ENCODE assay signal across 13 cellular contexts in genomic region chr15:64112904-64113303, GRCh38. TPM values are rescaled to one million over a fixed set of nuclear protein-coding genes. Genes with fewer than 3 reads are reported as not detected.
A peak's percentile ranks its signal among the peaks of the same experiment; 100 is the strongest.
DNase-seq lines count a peak whose midpoint lies in the region; TF ChIP-seq lines count a peak whose summit lies in the region.
"Had no signal": no experiment of that assay in that cellular context is flagged by ENCODE, and none has a peak within 500 bp of the region (broad histone marks: within the 10 kb centered on the region; RNA-seq: fewer than 3 reads in every experiment).

No MANE protein-coding gene starts in this region.

- H3K9me3 Mint-ChIP-seq in activated CD4-positive, alpha-beta memory T cell treated with anti-CD3 and anti-CD28 coated beads for 36 hours: no peaks in the 10 kb centered on the region
- H3K9me3 Mint-ChIP-seq in type B pancreatic cell: no peaks in the 10 kb centered on the region

- no peak for DNase-seq in left ventricle myocardium inferior
- no peak for DNase-seq in cardiac septum (ENCODE audit: low spot score)
- peak; percentile 28 for DNase-seq in activated CD4-positive, alpha-beta memory T cell treated with anti-CD3 and anti-CD28 coated beads for 36 hours
- DNase-seq in kidney glomerular epithelial cell (lab: John Stamatoyannopoulos, UW): peak; percentile 49
- DNase-seq in type B pancreatic cell (ENCODE audit: extremely low spot score, unreplicated experiment): no peak
- DNase-seq in stimulated activated CD4-positive, alpha-beta T cell treated with anti-CD3 and anti-CD28 coated beads, Interleukin-2, amount 100 ng/mL, for 24 hours: no peak
- no peak for DNase-seq in HuH-7.5 (ENCODE audit: low spot score)
- no peak for DNase-seq in mesenteric fat pad (ENCODE audit: low spot score)
- DNase-seq: activated CD8-positive, alpha-beta memory T cell treated with anti-CD3 and anti-CD28 coated beads, Interleukin-2, amount 10 ng/mL, durations not matched to agents 7 days and 5 days; C1 segment of cervical spinal cord; heart right ventricle; NCI-H2171 treated with DMSO at 0.1 percent for 48 hours had no signal

- intact Hi-C loops in left ventricle myocardium inferior (cut with micrococcal nuclease): no loop called here
- intact Hi-C loops in cardiac septum (cut with DNase I): no loop called here
- intact Hi-C loops in activated CD4-positive, alpha-beta memory T cell treated with anti-CD3 and anti-CD28 coated beads for 36 hours (cut with micrococcal nuclease): loop anchor here (5.0 kb wide), 1 partner anchor 39 kb away; the partner anchor contains the start of gene SNX22

- H3K36me3 ChIP-seq in left ventricle myocardium inferior: peaks cover 55% of the 10 kb centered on the region

- TF ChIP-seq CTCF in left ventricle myocardium inferior (IDR thresholded peaks at IDR 0.05; ENCODE audit: borderline replicate concordance) (no peak), type B pancreatic cell (conservative IDR thresholded peaks at IDR 0.05) (no peak)

- CTCF ChIA-PET in activated CD4-positive, alpha-beta memory T cell treated with anti-CD3 and anti-CD28 coated beads for 36 hours (lab: Charles Lee): interaction anchor here (0.8 kb wide), 1 partner anchor 12 kb away, joined by 3 read pairs; no protein-coding TSS in a partner anchor

- H3K4me1 Mint-ChIP-seq in activated CD4-positive, alpha-beta memory T cell treated with anti-CD3 and anti-CD28 coated beads for 36 hours (ENCODE audit: low read depth): peaks cover 38% of the 10 kb centered on the region
- peaks cover 16% of the 10 kb centered on the region for H3K4me1 Mint-ChIP-seq in type B pancreatic cell (ENCODE audit: unreplicated experiment)

- H3K27me3 Mint-ChIP-seq in activated CD4-positive, alpha-beta memory T cell treated with anti-CD3 and anti-CD28 coated beads for 36 hours: no peaks in the 10 kb centered on the region
- H3K27me3 Mint-ChIP-seq in type B pancreatic cell: no peaks in the 10 kb centered on the region
- H3K27me3 Mint-ChIP-seq: activated CD8-positive, alpha-beta memory T cell treated with anti-CD3 and anti-CD28 coated beads, Interleukin-2, amount 10 ng/mL, durations not matched to agents 7 days and 5 days had no signal

- peaks cover 54% of the 10 kb centered on the region for H3K4me1 ChIP-seq in left ventricle myocardium inferior

- H3K27ac Mint-ChIP-seq in activated CD4-positive, alpha-beta memory T cell treated with anti-CD3 and anti-CD28 coated beads for 36 hours: peak overlapping the region; percentile 76
- peak overlapping the region; percentile 44 for H3K27ac Mint-ChIP-seq in type B pancreatic cell
- H3K27ac Mint-ChIP-seq: activated CD8-positive, alpha-beta memory T cell treated with anti-CD3 and anti-CD28 coated beads, Interleukin-2, amount 10 ng/mL, durations not matched to agents 7 days and 5 days had no signal

- H3K9me3 ChIP-seq in left ventricle myocardium inferior (replicated peaks): no peaks in the 10 kb centered on the region
- H3K9me3 ChIP-seq: heart right ventricle had no signal

- peaks cover 31% of the 10 kb centered on the region for H3K36me3 Mint-ChIP-seq in activated CD4-positive, alpha-beta memory T cell treated with anti-CD3 and anti-CD28 coated beads for 36 hours
- peaks cover 19% of the 10 kb centered on the region for H3K36me3 Mint-ChIP-seq in type B pancreatic cell

- no peak overlapping the region for H3K4me3 ChIP-seq in left ventricle myocardium inferior
- H3K4me3 ChIP-seq: heart right ventricle, smooth muscle cell had no signal

- H3K4me3 Mint-ChIP-seq in activated CD4-positive, alpha-beta memory T cell treated with anti-CD3 and anti-CD28 coated beads for 36 hours: no peak overlapping the region
- H3K4me3 Mint-ChIP-seq in type B pancreatic cell: no peak overlapping the region
- H3K4me3 Mint-ChIP-seq: activated CD8-positive, alpha-beta memory T cell treated with anti-CD3 and anti-CD28 coated beads, Interleukin-2, amount 10 ng/mL, durations not matched to agents 7 days and 5 days had no signal

- peak overlapping the region; percentile 29 for H3K27ac ChIP-seq in left ventricle myocardium inferior (replicated peaks)

- POLR2A ChIA-PET in activated CD4-positive, alpha-beta memory T cell treated with anti-CD3 and anti-CD28 coated beads for 36 hours (lab: Charles Lee): interaction anchor here (2.1 kb wide), 1 partner anchor 50 kb away, joined by 7 read pairs; the partner anchor contains the start of gene PPIB

- H3K27me3 ChIP-seq in left ventricle myocardium inferior (ENCODE audit: low read depth): no peaks in the 10 kb centered on the region
- H3K27me3 ChIP-seq: heart right ventricle had no signal

RNA-seq across cellular contexts. Expression of gene SNX1, which starts 17.1 kb away (rescaled TPM):
- total RNA-seq in left ventricle myocardium inferior (72.1 TPM), cardiac septum (111 TPM), type B pancreatic cell (ENCODE audit: low replicate concordance) (111 and 124 TPM in 2 replicates), mesenteric fat pad (188 TPM)
- total RNA-seq in activated CD4-positive, alpha-beta memory T cell treated with anti-CD3 and anti-CD28 coated beads for 36 hours: 100 to 1,000 TPM in 1 of 2 experiments, 10 to 100 TPM in 1; 99.3 to 102 TPM

RNA-seq across cellular contexts. Expression of gene CIAO2A, which starts 19.3 kb away (rescaled TPM):
- 71.0 TPM for total RNA-seq in left ventricle myocardium inferior
- total RNA-seq in cardiac septum: 46.9 TPM
- 10 to 100 TPM; 95.4 to 97.4 TPM for total RNA-seq in activated CD4-positive, alpha-beta memory T cell treated with anti-CD3 and anti-CD28 coated beads for 36 hours
- 59.8 and 69.7 TPM in 2 replicates for total RNA-seq in type B pancreatic cell (ENCODE audit: low replicate concordance)
- 36.3 TPM for total RNA-seq in mesenteric fat pad

RNA-seq across cellular contexts. Expression of gene SNX22, which starts 38.6 kb away (rescaled TPM):
- 2.0 TPM for total RNA-seq in left ventricle myocardium inferior
- 1.5 TPM for total RNA-seq in cardiac septum
- under 1 TPM; 0.38 to 0.68 TPM for total RNA-seq in activated CD4-positive, alpha-beta memory T cell treated with anti-CD3 and anti-CD28 coated beads for 36 hours
- total RNA-seq in type B pancreatic cell (ENCODE audit: low replicate concordance): 1.3 and 2.7 TPM in 2 replicates
- total RNA-seq in mesenteric fat pad: 0.71 TPM
- total RNA-seq: smooth muscle cell had no signal

RNA-seq across cellular contexts. Expression of gene PPIB, which starts 49.9 kb away (rescaled TPM):
- total RNA-seq in left ventricle myocardium inferior (102 TPM), cardiac septum (121 TPM), type B pancreatic cell (ENCODE audit: low replicate concordance) (551 and 606 TPM in 2 replicates), mesenteric fat pad (470 TPM)
- total RNA-seq in activated CD4-positive, alpha-beta memory T cell treated with anti-CD3 and anti-CD28 coated beads for 36 hours: 100 to 1,000 TPM; 277 to 283 TPM

Comparison
In these comparisons a context has a peak if more than half of its experiments do, and no peak if none do; other contexts are left out.
1. DNase-seq: peak in activated CD4-positive, alpha-beta memory T cell treated with anti-CD3 and anti-CD28 coated beads for 36 hours (single experiment) and kidney glomerular epithelial cell (single experiment); none in left ventricle myocardium inferior (single experiment), cardiac septum (single experiment), type B pancreatic cell (single experiment), stimulated activated CD4-positive, alpha-beta T cell treated with anti-CD3 and anti-CD28 coated beads, Interleukin-2, amount 100 ng/mL, for 24 hours (0 of 2), HuH-7.5 (single experiment) and mesenteric fat pad (single experiment).